In the genomic region with DNA sequence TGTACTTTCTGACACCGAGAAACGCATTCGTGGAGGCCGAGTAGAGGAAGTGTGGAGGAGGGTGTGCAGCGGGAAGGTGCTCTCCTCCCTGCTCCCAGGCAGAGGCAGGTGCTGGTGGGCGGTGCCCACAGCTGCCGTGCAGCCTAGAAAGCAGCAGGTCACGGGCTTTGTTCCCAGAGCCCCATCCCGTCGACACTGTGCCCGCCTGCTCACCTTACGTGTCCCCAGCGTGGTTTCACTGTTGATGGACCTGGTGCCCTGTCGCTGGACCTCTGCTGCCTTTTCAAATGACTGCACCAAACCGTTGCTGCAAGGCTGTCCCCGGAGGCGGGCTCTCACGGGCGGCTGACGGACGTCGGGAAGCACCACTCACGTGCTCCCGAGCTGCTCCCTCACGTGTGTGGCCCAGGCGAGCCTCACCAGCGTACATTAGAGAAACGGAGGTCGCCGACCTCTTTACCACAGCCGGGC, we compare ENCODE assay signal across 8 cellular contexts. TPM values are rescaled to one million over a fixed set of nuclear protein-coding genes. Genes with fewer than 3 reads are reported as not detected.
DNase-seq lines count a peak whose midpoint lies in the region; ATAC-seq and TF ChIP-seq lines count a peak whose summit lies in the region.
"Had no signal": no experiment of that assay in that cellular context is flagged by ENCODE, and none has a peak within 500 bp of the region (broad histone marks: within the 10 kb centered on the region; RNA-seq: fewer than 3 reads in every experiment).

No MANE protein-coding gene starts in this region.

- H3K27me3 Mint-ChIP-seq in activated CD8-positive, alpha-beta T cell treated with anti-CD3 and anti-CD28 coated beads for 36 hours = no peaks in the 10 kb centered on the region
- H3K27me3 Mint-ChIP-seq: activated naive CD8-positive, alpha-beta T cell treated with anti-CD3 and anti-CD28 coated beads, Interleukin-2, amount 10 ng/mL, durations not matched to agents 7 days and 5 days had no signal

- no peak overlapping the region for H2BK12ac ChIP-seq in neuronal stem cell (ENCODE audit: low read length)

- peaks cover 20% of the 10 kb centered on the region for H3K79me1 ChIP-seq in neuronal stem cell (ENCODE audit: low read depth, low read length)

- H3K36me3 ChIP-seq in neuronal stem cell (replicated peaks in 1 of 2; ENCODE audit: control insufficient read depth in 2 of 2, insufficient read depth in 2 of 2, low read length in 2 of 2) = peaks cover 73 to 96% of the 10 kb centered on the region in 2 donors

- CTCF ChIA-PET in activated CD8-positive, alpha-beta T cell treated with anti-CD3 and anti-CD28 coated beads for 36 hours (lab: Charles Lee) = no interaction called here

- H4K8ac ChIP-seq in neuronal stem cell (ENCODE audit: low read depth, low read length) = no peak overlapping the region

- H3K27me3 ChIP-seq in neuronal stem cell (ENCODE audit: control insufficient read depth in 3 of 3, insufficient read depth in 3 of 3, low read depth in 1 of 3, low read length in 3 of 3) = no peaks in the 10 kb centered on the region

- no peak overlapping the region for H4K91ac ChIP-seq in neuronal stem cell (ENCODE audit: low read depth, low read length, poor library complexity)

- no peak overlapping the region for H3K18ac ChIP-seq in neuronal stem cell (ENCODE audit: low read length)

- POLR2A ChIA-PET in activated CD8-positive, alpha-beta T cell treated with anti-CD3 and anti-CD28 coated beads for 36 hours (lab: Charles Lee) = interaction anchor here (1.6 to 1.8 kb wide), 2 partner anchors 17 to 19 kb away, joined by 5 read pairs; no protein-coding TSS in a partner anchor

- intact Hi-C loops in activated CD8-positive, alpha-beta T cell treated with anti-CD3 and anti-CD28 coated beads for 36 hours (cut with micrococcal nuclease) = no loop called here

- peaks cover 0 to 3% of the 10 kb centered on the region in 2 donors for H3K9me3 ChIP-seq in neuronal stem cell (replicated peaks in 1 of 2; ENCODE audit: control insufficient read depth in 2 of 2, insufficient read depth in 1 of 2, low read depth in 1 of 2, low read length in 2 of 2)
- H3K9me3 ChIP-seq: mucosa of descending colon had no signal

- peaks cover 17% of the 10 kb centered on the region for H3K4me1 Mint-ChIP-seq in activated CD8-positive, alpha-beta T cell treated with anti-CD3 and anti-CD28 coated beads for 36 hours (ENCODE audit: low read depth)

- H3K9me3 Mint-ChIP-seq in activated CD8-positive, alpha-beta T cell treated with anti-CD3 and anti-CD28 coated beads for 36 hours = no peaks in the 10 kb centered on the region
- H3K9me3 Mint-ChIP-seq: activated naive CD8-positive, alpha-beta T cell treated with anti-CD3 and anti-CD28 coated beads, Interleukin-2, amount 10 ng/mL, durations not matched to agents 7 days and 5 days had no signal

- H3K36me3 Mint-ChIP-seq in activated CD8-positive, alpha-beta T cell treated with anti-CD3 and anti-CD28 coated beads for 36 hours (ENCODE audit: low read depth) = peaks cover 53% of the 10 kb centered on the region

- no peaks in the 10 kb centered on the region for H3K4me1 ChIP-seq in neuronal stem cell (ENCODE audit: control insufficient read depth in 2 of 2, insufficient read depth in 1 of 2, low read depth in 1 of 2, low read length in 2 of 2)

- H3K14ac ChIP-seq in neuronal stem cell (ENCODE audit: low read length) = peak overlapping the region; percentile 82

- peak; percentile 10 for ATAC-seq in activated CD8-positive, alpha-beta T cell treated with anti-CD3 and anti-CD28 coated beads for 36 hours
- ATAC-seq in esophagus mucosa = no peak
- ATAC-seq: mucosa of descending colon had no signal

- H3K9ac ChIP-seq in neuronal stem cell (ENCODE audit: low read depth, low read length, poor library complexity) = no peak overlapping the region

- no CpG with 5 or more reads among the region's 31 CpGs for WGBS in neuronal stem cell (ENCODE audit: extremely low coverage in 2 of 2, insufficient read length in 2 of 2, insufficient replicate concordance in 1 of 2), 2 donors

- H2AK5ac ChIP-seq in neuronal stem cell (ENCODE audit: low read depth, low read length) = no peak overlapping the region

- H3K23ac ChIP-seq in neuronal stem cell (ENCODE audit: low read depth, low read length, poor library complexity) = peak overlapping the region; percentile 31

- no peak for TF ChIP-seq CTCF in activated CD8-positive, alpha-beta T cell treated with anti-CD3 and anti-CD28 coated beads for 36 hours (IDR thresholded peaks at IDR 0.05)

- H2BK5ac ChIP-seq in neuronal stem cell (ENCODE audit: low read length) = no peak overlapping the region

- H3K27ac Mint-ChIP-seq in activated CD8-positive, alpha-beta T cell treated with anti-CD3 and anti-CD28 coated beads for 36 hours = peak overlapping the region; percentile 30
- H3K27ac Mint-ChIP-seq: activated naive CD8-positive, alpha-beta T cell treated with anti-CD3 and anti-CD28 coated beads, Interleukin-2, amount 10 ng/mL, durations not matched to agents 7 days and 5 days had no signal

- no peak overlapping the region for H2AFZ ChIP-seq in neuronal stem cell (ENCODE audit: low read length)

- H2BK15ac ChIP-seq in neuronal stem cell (ENCODE audit: low read length) = no peak overlapping the region

- no peak overlapping the region for H3K4me2 ChIP-seq in neuronal stem cell (ENCODE audit: insufficient read depth, low read length, poor library complexity, severe bottlenecking)

- no peak overlapping the region for H2BK120ac ChIP-seq in neuronal stem cell (ENCODE audit: low read depth, low read length)

- H3K4ac ChIP-seq in neuronal stem cell (ENCODE audit: low read length) = no peak overlapping the region

- no peak overlapping the region for H3K4me3 ChIP-seq in neuronal stem cell (ENCODE audit: low read length in 2 of 2)
- H3K4me3 ChIP-seq: mucosa of descending colon had no signal

- no peak overlapping the region for H3K4me3 Mint-ChIP-seq in activated CD8-positive, alpha-beta T cell treated with anti-CD3 and anti-CD28 coated beads for 36 hours
- H3K4me3 Mint-ChIP-seq: activated naive CD8-positive, alpha-beta T cell treated with anti-CD3 and anti-CD28 coated beads, Interleukin-2, amount 10 ng/mL, durations not matched to agents 7 days and 5 days had no signal

- H3K27ac ChIP-seq in neuronal stem cell (replicated peaks; ENCODE audit: low read length) = no peak overlapping the region

- DNase-seq in NCI-H187 (lab: John Stamatoyannopoulos, UW) = peak; percentile 73 to 83
- no peak for DNase-seq in NCI-H187 treated with DMSO at 0.1 percent for 48 hours (lab: John Stamatoyannopoulos, UW)
- no peak for DNase-seq in activated CD8-positive, alpha-beta T cell treated with anti-CD3 and anti-CD28 coated beads for 36 hours
- DNase-seq in neuronal stem cell (ENCODE audit: low spot score) = no peak
- no peak for DNase-seq in amygdala (lab: John Stamatoyannopoulos, UW)
- DNase-seq: activated naive CD8-positive, alpha-beta T cell treated with anti-CD3 and anti-CD28 coated beads, Interleukin-2, amount 10 ng/mL, durations not matched to agents 7 days and 5 days; mucosa of descending colon had no signal

RNA-seq across cellular contexts. Expression of a gene that starts 20.8 kb away (rescaled TPM):
- 10 to 100 TPM; 65.3 to 72.8 TPM for total RNA-seq in activated CD8-positive, alpha-beta T cell treated with anti-CD3 and anti-CD28 coated beads for 36 hours
- polyA plus RNA-seq in neuronal stem cell (2013, experiment 1 of 2) = 94.6 TPM
- polyA plus RNA-seq in neuronal stem cell (2013, experiment 2 of 2) = 92.1 TPM
- 48.9 TPM for total RNA-seq in esophagus mucosa

RNA-seq across cellular contexts. Expression of a gene that starts 21.3 kb away (rescaled TPM):
- total RNA-seq in activated CD8-positive, alpha-beta T cell treated with anti-CD3 and anti-CD28 coated beads for 36 hours = 100 to 1,000 TPM; 157 to 163 TPM
- polyA plus RNA-seq in neuronal stem cell (2013, experiment 1 of 2) = 117 TPM
- polyA plus RNA-seq in neuronal stem cell (2013, experiment 2 of 2) = 115 TPM
- total RNA-seq in esophagus mucosa = 45.4 TPM

RNA-seq across cellular contexts. Expression of a gene that starts 33.8 kb away (rescaled TPM):
- total RNA-seq in activated CD8-positive, alpha-beta T cell treated with anti-CD3 and anti-CD28 coated beads for 36 hours = 1 to 10 TPM; 4.5 to 6.1 TPM
- 10.1 TPM for polyA plus RNA-seq in neuronal stem cell (2013, experiment 1 of 2)
- 9.2 TPM for polyA plus RNA-seq in neuronal stem cell (2013, experiment 2 of 2)
- total RNA-seq in esophagus mucosa = 0.56 TPM

RNA-seq across cellular contexts. Expression of a gene that starts 40.9 kb away (rescaled TPM):
- total RNA-seq in activated CD8-positive, alpha-beta T cell treated with anti-CD3 and anti-CD28 coated beads for 36 hours = 1 to 10 TPM; 1.0 TPM
- 0.22 TPM for polyA plus RNA-seq in neuronal stem cell (2013, experiment 1 of 2)
- 0.15 TPM for polyA plus RNA-seq in neuronal stem cell (2013, experiment 2 of 2)
- total RNA-seq in esophagus mucosa = not detected

RNA-seq across cellular contexts. Expression of a gene that starts 51.6 kb away (rescaled TPM):
- 10 to 100 TPM; 92.7 to 96.6 TPM for total RNA-seq in activated CD8-positive, alpha-beta T cell treated with anti-CD3 and anti-CD28 coated beads for 36 hours
- 38.2 TPM for polyA plus RNA-seq in neuronal stem cell (2013, experiment 1 of 2)
- 38.1 TPM for polyA plus RNA-seq in neuronal stem cell (2013, experiment 2 of 2)
- total RNA-seq in esophagus mucosa = 20.8 TPM

Comparison
In these comparisons a context has a peak if more than half of its experiments do, and no peak if none do; other contexts are left out.
1. DNase-seq: peak in NCI-H187 (2 of 2); none in NCI-H187 treated with DMSO at 0.1 percent for 48 hours (single experiment), activated CD8-positive, alpha-beta T cell treated with anti-CD3 and anti-CD28 coated beads for 36 hours (single experiment), neuronal stem cell (single experiment) and amygdala (0 of 56).